Comparison of ENCODE assay signal across 14 cellular contexts in the genomic region with DNA sequence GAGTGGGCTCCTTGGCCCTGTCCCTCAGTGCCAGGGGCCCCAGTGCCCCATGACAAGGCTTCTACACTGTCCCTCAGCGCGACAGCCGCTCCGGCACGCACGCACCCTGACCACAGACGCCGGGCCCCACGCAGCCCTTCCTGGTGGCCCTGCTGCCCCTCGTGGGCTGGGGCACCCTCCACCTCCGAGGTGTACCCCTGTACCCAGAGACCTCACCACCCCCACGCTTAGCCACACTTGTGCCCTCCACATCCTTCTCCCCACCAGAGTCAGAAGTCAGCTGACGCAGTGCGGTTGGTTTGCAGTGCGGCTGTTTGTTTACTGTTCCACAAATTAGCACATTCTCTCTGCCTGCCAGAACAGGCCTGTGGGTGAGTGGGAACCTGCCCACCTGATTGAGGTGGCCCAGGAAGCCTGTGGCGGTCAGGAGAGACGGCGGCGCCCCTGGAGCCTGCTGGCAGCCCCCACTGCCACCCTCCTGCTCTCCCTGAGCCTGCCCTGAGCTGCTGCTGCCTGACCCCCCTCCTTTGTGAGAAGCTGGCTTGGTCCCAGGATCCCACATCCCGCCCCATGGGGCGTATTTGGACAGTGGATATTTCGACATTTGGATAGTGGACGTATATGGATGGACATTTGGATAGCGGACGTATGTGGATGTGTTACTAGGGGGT. TPM values are rescaled to one million over a fixed set of nuclear protein-coding genes. Genes with fewer than 3 reads are reported as not detected.
DNase-seq lines count a peak whose midpoint lies in the region; ATAC-seq and TF ChIP-seq lines count a peak whose summit lies in the region.
"Had no signal": no experiment of that assay in that cellular context is flagged by ENCODE, and none has a peak within 500 bp of the region (broad histone marks: within the 10 kb centered on the region; RNA-seq: fewer than 3 reads in every experiment).

No MANE protein-coding gene starts in this region.

- H2BK120ac ChIP-seq in neuronal stem cell (ENCODE audit: low read depth, low read length) = no peak overlapping the region

- peak overlapping the region; percentile 92 for H4K8ac ChIP-seq in neuronal stem cell (ENCODE audit: low read depth, low read length)

- H3K9me3 ChIP-seq in neuronal stem cell (replicated peaks in 1 of 2; ENCODE audit: control insufficient read depth in 2 of 2, insufficient read depth in 1 of 2, low read depth in 1 of 2, low read length in 2 of 2) (peaks cover 0 to 17% of the 10 kb centered on the region in 2 donors), uterus (no peaks in the 10 kb centered on the region)
- H3K9me3 ChIP-seq: SJCRH30 had no signal

- H3K27ac ChIP-seq in neuronal stem cell (replicated peaks; ENCODE audit: low read length) = no peak overlapping the region
- no peak overlapping the region for H3K27ac ChIP-seq in uterus
- no peak overlapping the region for H3K27ac ChIP-seq in foreskin keratinocyte
- H3K27ac ChIP-seq: SJCRH30 had no signal

- DNase-seq in CD14-positive monocyte (ENCODE audit: low spot score) (peak; percentile 31), activated B cell treated with CpG ODN at 0.5 μM for 24 hours (peak; percentile 2), immature natural killer cell (peak; percentile 34 to 65 (median 63)), neuronal stem cell (ENCODE audit: low spot score) (no peak), C1 segment of cervical spinal cord (lab: John Stamatoyannopoulos, UW) (no peak), NCI-H2081 (lab: John Stamatoyannopoulos, UW) (no peak), uterus (no peak), foreskin keratinocyte (no peak)
- DNase-seq: CD4-positive, alpha-beta T cell; NCI-H187; NCI-H2171; NCI-H446; NCI-H69; SJCRH30 had no signal

- CTCF ChIA-PET in activated B cell treated with CpG ODN at 0.5 μM for 24 hours (lab: Charles Lee) = no interaction called here

- H3K27me3 Mint-ChIP-seq in CD14-positive monocyte (ENCODE audit: low read depth in 3 of 3) = no peaks in the 10 kb centered on the region
- H3K27me3 Mint-ChIP-seq in activated B cell treated with CpG ODN at 0.5 μM for 24 hours = no peaks in the 10 kb centered on the region
- H3K27me3 Mint-ChIP-seq in immature natural killer cell (ENCODE audit: low read depth in 3 of 3) = peaks cover 0 to 5% (median 0%) of the 10 kb centered on the region in 3 donors
- H3K27me3 Mint-ChIP-seq: CD4-positive, alpha-beta T cell had no signal

- H3K4me3 Mint-ChIP-seq in CD14-positive monocyte (no peak overlapping the region), activated B cell treated with CpG ODN at 0.5 μM for 24 hours (no peak overlapping the region), immature natural killer cell (peak overlapping the region in 4 of 5 donors; percentile 2 to 42 (median 19))
- H3K4me3 Mint-ChIP-seq: CD4-positive, alpha-beta T cell had no signal

- no peaks in the 10 kb centered on the region for H3K27me3 ChIP-seq in neuronal stem cell (ENCODE audit: control insufficient read depth in 3 of 3, insufficient read depth in 3 of 3, low read depth in 1 of 3, low read length in 3 of 3)
- no peaks in the 10 kb centered on the region for H3K27me3 ChIP-seq in uterus
- no peaks in the 10 kb centered on the region for H3K27me3 ChIP-seq in foreskin keratinocyte
- H3K27me3 ChIP-seq: SJCRH30 had no signal

- H3K4me3 ChIP-seq in neuronal stem cell (ENCODE audit: low read length in 2 of 2) = no peak overlapping the region
- H3K4me3 ChIP-seq in uterus = no peak overlapping the region
- H3K4me3 ChIP-seq: SJCRH30 had no signal

- peak overlapping the region; percentile 21 for H3K14ac ChIP-seq in neuronal stem cell (ENCODE audit: low read length)

- H3K36me3 Mint-ChIP-seq in CD14-positive monocyte (peaks cover 55 to 83% of the 10 kb centered on the region in 2 donors), activated B cell treated with CpG ODN at 0.5 μM for 24 hours (ENCODE audit: low read depth) (peaks cover 54% of the 10 kb centered on the region), immature natural killer cell (peaks cover 15 to 36% (median 17%) of the 10 kb centered on the region in 3 donors)

- H3K4me1 Mint-ChIP-seq in CD14-positive monocyte = no peaks in the 10 kb centered on the region
- H3K4me1 Mint-ChIP-seq in activated B cell treated with CpG ODN at 0.5 μM for 24 hours = no peaks in the 10 kb centered on the region
- H3K4me1 Mint-ChIP-seq in immature natural killer cell = peaks cover 15 to 39% of the 10 kb centered on the region in 2 donors

- ATAC-seq in activated B cell treated with CpG ODN at 0.5 μM for 24 hours (ENCODE audit: low read depth) = no peak
- ATAC-seq in foreskin keratinocyte = no peak

- no peaks in the 10 kb centered on the region for H3K4me1 ChIP-seq in neuronal stem cell (ENCODE audit: control insufficient read depth in 2 of 2, insufficient read depth in 1 of 2, low read depth in 1 of 2, low read length in 2 of 2)
- H3K4me1 ChIP-seq in uterus = no peaks in the 10 kb centered on the region
- H3K4me1 ChIP-seq in foreskin keratinocyte = no peaks in the 10 kb centered on the region
- H3K4me1 ChIP-seq: SJCRH30 had no signal

- no peak overlapping the region for H2AFZ ChIP-seq in neuronal stem cell (ENCODE audit: low read length)

- H3K4me2 ChIP-seq in neuronal stem cell (ENCODE audit: insufficient read depth, low read length, poor library complexity, severe bottlenecking) = no peak overlapping the region

- H2BK15ac ChIP-seq in neuronal stem cell (ENCODE audit: low read length) = no peak overlapping the region

- H3K4ac ChIP-seq in neuronal stem cell (ENCODE audit: low read length) = no peak overlapping the region

- H3K36me3 ChIP-seq in neuronal stem cell (replicated peaks in 1 of 2; ENCODE audit: control insufficient read depth in 2 of 2, insufficient read depth in 2 of 2, low read length in 2 of 2) (peaks cover 16 to 47% of the 10 kb centered on the region in 2 donors), uterus (no peaks in the 10 kb centered on the region)
- H3K36me3 ChIP-seq: SJCRH30 had no signal

- TF ChIP-seq POLR2A in uterus (IDR thresholded peaks at IDR 0.05) = no peak

- no peak overlapping the region for H2BK12ac ChIP-seq in neuronal stem cell (ENCODE audit: low read length)

- H3K27ac Mint-ChIP-seq in CD14-positive monocyte = peak overlapping the region in 3 of 7 donors; percentile 18 to 73 (median 37)
- H3K27ac Mint-ChIP-seq in activated B cell treated with CpG ODN at 0.5 μM for 24 hours = no peak overlapping the region
- peak overlapping the region in 5 of 6 donors; percentile 36 to 80 (median 76) for H3K27ac Mint-ChIP-seq in immature natural killer cell
- H3K27ac Mint-ChIP-seq: CD4-positive, alpha-beta T cell had no signal

- TF ChIP-seq CTCF in CD14-positive monocyte (IDR thresholded peaks at IDR 0.05) (no peak), activated B cell treated with CpG ODN at 0.5 μM for 24 hours (IDR thresholded peaks at IDR 0.05) (no peak), uterus (IDR thresholded peaks at IDR 0.05) (no peak), foreskin keratinocyte (conservative IDR thresholded peaks at IDR 0.05) (no peak)

- no peak overlapping the region for H3K9ac ChIP-seq in neuronal stem cell (ENCODE audit: low read depth, low read length, poor library complexity)

- H2BK5ac ChIP-seq in neuronal stem cell (ENCODE audit: low read length) = no peak overlapping the region

- WGBS in neuronal stem cell (ENCODE audit: extremely low coverage in 2 of 2, insufficient read length in 2 of 2, insufficient replicate concordance in 1 of 2), 2 donors = no CpG with 5 or more reads among the region's 25 CpGs

- H3K9me3 Mint-ChIP-seq in CD14-positive monocyte (peaks cover 5 to 11% (median 8%) of the 10 kb centered on the region in 7 donors), activated B cell treated with CpG ODN at 0.5 μM for 24 hours (no peaks in the 10 kb centered on the region), immature natural killer cell (no peaks in the 10 kb centered on the region)
- H3K9me3 Mint-ChIP-seq: CD4-positive, alpha-beta T cell had no signal

- no peak overlapping the region for H2AK5ac ChIP-seq in neuronal stem cell (ENCODE audit: low read depth, low read length)

- no peak overlapping the region for H3K23ac ChIP-seq in neuronal stem cell (ENCODE audit: low read depth, low read length, poor library complexity)

- POLR2A ChIA-PET in activated B cell treated with CpG ODN at 0.5 μM for 24 hours (lab: Charles Lee) = no interaction called here

- H3K79me1 ChIP-seq in neuronal stem cell (ENCODE audit: low read depth, low read length) = peaks cover 2% of the 10 kb centered on the region

- intact Hi-C loops in CD14-positive monocyte (cut with micrococcal nuclease) = no loop called here
- intact Hi-C loops in activated B cell treated with CpG ODN at 0.5 μM for 24 hours (cut with micrococcal nuclease) = no loop called here
- intact Hi-C loops in uterus (cut with DNase I; ENCODE audit: low total_unique reads) = no loop called here

- H3K18ac ChIP-seq in neuronal stem cell (ENCODE audit: low read length) = peak overlapping the region; percentile 28

- H4K91ac ChIP-seq in neuronal stem cell (ENCODE audit: low read depth, low read length, poor library complexity) = no peak overlapping the region

RNA-seq across cellular contexts. Expression of a gene that starts 38.0 kb away (rescaled TPM):
- not detected for polyA plus RNA-seq in CD14-positive monocyte
- not detected in 2 replicates for total RNA-seq in activated B cell treated with CpG ODN at 0.5 μM for 24 hours
- not detected for polyA plus RNA-seq in immature natural killer cell
- polyA plus RNA-seq in neuronal stem cell (2013, experiment 1 of 2) = 0.03 TPM
- polyA plus RNA-seq in neuronal stem cell (2013, experiment 2 of 2) = 0.03 TPM
- total RNA-seq in uterus = under 1 TPM in 1 of 4 donors, not detected in 3; 0.21 TPM
- 0.07 TPM in 1 of 2 replicates, not detected in the other for total RNA-seq in foreskin keratinocyte
- polyA plus RNA-seq in foreskin keratinocyte = 0.06 TPM in 1 of 2 replicates, not detected in the other
- total RNA-seq: CD4-positive, alpha-beta T cell had no signal

RNA-seq across cellular contexts. Expression of a gene that starts 39.9 kb away (rescaled TPM):
- 10 to 100 TPM; 23.5 to 26.4 TPM for polyA plus RNA-seq in CD14-positive monocyte
- total RNA-seq in activated B cell treated with CpG ODN at 0.5 μM for 24 hours = 59.6 and 78.0 TPM in 2 replicates
- 10 to 100 TPM; 22.7 to 27.7 (median 24.1) TPM for polyA plus RNA-seq in immature natural killer cell
- polyA plus RNA-seq in neuronal stem cell (2013, experiment 1 of 2) = 8.9 TPM
- 9.7 TPM for polyA plus RNA-seq in neuronal stem cell (2013, experiment 2 of 2)
- total RNA-seq in uterus = 10 to 100 TPM in 3 of 4 donors, 1 to 10 TPM in 1; 7.4 to 39.0 (median 18.2) TPM
- total RNA-seq in foreskin keratinocyte = 16.9 and 19.0 TPM in 2 replicates
- polyA plus RNA-seq in foreskin keratinocyte = 17.8 and 18.7 TPM in 2 replicates

Comparison
In these comparisons a context has a peak if more than half of its experiments do, and no peak if none do; other contexts are left out.
1. DNase-seq: peak in CD14-positive monocyte (single experiment), activated B cell treated with CpG ODN at 0.5 μM for 24 hours (single experiment) and immature natural killer cell (3 of 3); none in neuronal stem cell (single experiment), C1 segment of cervical spinal cord (0 of 14), NCI-H2081 (0 of 2), uterus (0 of 2) and foreskin keratinocyte (0 of 2).
2. H3K4me3 Mint-ChIP-seq: peak in immature natural killer cell (4 of 5); none in CD14-positive monocyte (0 of 2) and activated B cell treated with CpG ODN at 0.5 μM for 24 hours (single experiment).